8 cellular contexts compared by ENCODE assay signal in genomic region chr6:148947621-148948444, GRCh38.
DNase-seq lines count a peak whose midpoint lies in the region; ATAC-seq and TF ChIP-seq lines count a peak whose summit lies in the region.

No MANE protein-coding gene starts in this region.

- no peak overlapping the region for H3K4me3 Mint-ChIP-seq in CD8-positive, alpha-beta T cell

- no peak overlapping the region for H3K27ac Mint-ChIP-seq in CD8-positive, alpha-beta T cell

- H3K36me3 ChIP-seq in CD8-positive, alpha-beta T cell (ENCODE audit: insufficient read depth, low read length) = no peaks in the 10 kb centered on the region
- no peaks in the 10 kb centered on the region for H3K36me3 ChIP-seq in KMS-11 (ENCODE audit: insufficient read depth)
- H3K36me3 ChIP-seq in Peyer's patch = no peaks in the 10 kb centered on the region
- no peaks in the 10 kb centered on the region for H3K36me3 ChIP-seq in suprapubic skin

- ATAC-seq in CD8-positive, alpha-beta T cell = peak; percentile 94
- ATAC-seq in GM19455 (IDR thresholded peaks at IDR 0.05; ENCODE audit: unreplicated experiment) = peak; percentile 91

- no peak overlapping the region for H3K9ac ChIP-seq in KMS-11

- CTCF ChIA-PET in CD8-positive, alpha-beta T cell (lab: Charles Lee) = interaction anchor here (0.6 to 2.5 kb wide), 8 partner anchors 10 to 484 kb away, joined by 3 to 15 read pairs (median 4); no protein-coding TSS in a partner anchor

- no peaks in the 10 kb centered on the region for H3K36me3 Mint-ChIP-seq in CD8-positive, alpha-beta T cell

- H3K79me2 ChIP-seq in KMS-11 (ENCODE audit: insufficient read depth, low read depth) = no peaks in the 10 kb centered on the region

- H3K4me1 Mint-ChIP-seq in CD8-positive, alpha-beta T cell (ENCODE audit: low read depth) = no peaks in the 10 kb centered on the region

- intact Hi-C loops in CD8-positive, alpha-beta T cell (cut with DNase I, micrococcal nuclease) = loop anchor here (1.0 to 5.0 kb wide), 4 partner anchors 202 to 389 kb away; no protein-coding TSS in a partner anchor

- no peaks in the 10 kb centered on the region for H3K9me3 Mint-ChIP-seq in CD8-positive, alpha-beta T cell

- TF ChIP-seq POLR2A in Peyer's patch (IDR thresholded peaks at IDR 0.05) (no peak), suprapubic skin (IDR thresholded peaks at IDR 0.05) (no peak)

- H3K4me3 ChIP-seq in CD8-positive, alpha-beta T cell (ENCODE audit: low read depth, low read length) = no peak overlapping the region
- no peak overlapping the region for H3K4me3 ChIP-seq in KMS-11 (IDR thresholded peaks at IDR 0.05; ENCODE audit: insufficient read depth, low read depth, low read length)
- no peak overlapping the region for H3K4me3 ChIP-seq in Peyer's patch
- H3K4me3 ChIP-seq in fibroblast of villous mesenchyme (ENCODE audit: low read depth, low read length) = no peak overlapping the region
- H3K4me3 ChIP-seq in suprapubic skin = no peak overlapping the region

- H2AFZ ChIP-seq in KMS-11 (ENCODE audit: low read depth) = no peak overlapping the region

- no peak overlapping the region for H3K27ac ChIP-seq in CD8-positive, alpha-beta T cell (ENCODE audit: low read depth, low read length)
- no peak overlapping the region for H3K27ac ChIP-seq in KMS-11
- no peak overlapping the region for H3K27ac ChIP-seq in Peyer's patch
- no peak overlapping the region for H3K27ac ChIP-seq in suprapubic skin

- WGBS in suprapubic skin = 28% methylated on average over 12 of the region's 12 CpGs

- TF ChIP-seq CTCF in CD8-positive, alpha-beta T cell (IDR thresholded peaks at IDR 0.05) = peak; percentile 74
- TF ChIP-seq CTCF in KMS-11 (conservative IDR thresholded peaks at IDR 0.05; ENCODE audit: low read depth, low read length) (peak; percentile 86), Peyer's patch (IDR thresholded peaks at IDR 0.05) (peak; percentile 73 to 89 (median 78)), fibroblast of villous mesenchyme (IDR thresholded peaks at IDR 0.05; ENCODE audit: insufficient read depth, low read depth, low read length) (peak; percentile 88), suprapubic skin (IDR thresholded peaks at IDR 0.05) (peak; percentile 84 to 85)

- H3K9me3 ChIP-seq in CD8-positive, alpha-beta T cell (ENCODE audit: low read length) = no peaks in the 10 kb centered on the region
- H3K9me3 ChIP-seq in Peyer's patch = no peaks in the 10 kb centered on the region
- H3K9me3 ChIP-seq in suprapubic skin = no peaks in the 10 kb centered on the region

- no peaks in the 10 kb centered on the region for H4K20me1 ChIP-seq in KMS-11 (ENCODE audit: insufficient read depth)

- no peaks in the 10 kb centered on the region for H3K4me1 ChIP-seq in CD8-positive, alpha-beta T cell (ENCODE audit: insufficient read depth, low read length)
- peaks cover 14% of the 10 kb centered on the region for H3K4me1 ChIP-seq in KMS-11 (ENCODE audit: low read depth, poor library complexity, severe bottlenecking)
- H3K4me1 ChIP-seq in Peyer's patch = no peaks in the 10 kb centered on the region
- peaks cover 14% of the 10 kb centered on the region for H3K4me1 ChIP-seq in suprapubic skin

- no peaks in the 10 kb centered on the region for H3K27me3 ChIP-seq in CD8-positive, alpha-beta T cell (ENCODE audit: insufficient read depth, low read length)
- H3K27me3 ChIP-seq in KMS-11 (ENCODE audit: insufficient read depth, low read depth) (no peaks in the 10 kb centered on the region), Peyer's patch (no peaks in the 10 kb centered on the region), suprapubic skin (no peaks in the 10 kb centered on the region)

- peaks cover 4% of the 10 kb centered on the region for H3K27me3 Mint-ChIP-seq in CD8-positive, alpha-beta T cell (ENCODE audit: low read depth)

- POLR2A ChIA-PET in CD8-positive, alpha-beta T cell (lab: Charles Lee) = interaction anchor here (0.6 kb wide), 1 partner anchor 681 kb away, joined by 3 read pairs; no protein-coding TSS in a partner anchor

- H3K4me2 ChIP-seq in KMS-11 = no peak overlapping the region

- DNase-seq in CD8-positive, alpha-beta T cell = peak; percentile 56 to 86 (median 75)
- peak; percentile 74 to 94 (median 89) for DNase-seq in Peyer's patch
- peak; percentile 60 for DNase-seq in activated T-helper 1 cell treated with Interleukin-2 at 50 U/mL for 16 hours (ENCODE audit: low read depth)
- peak; percentile 86 for DNase-seq in fibroblast of villous mesenchyme (ENCODE audit: low read depth)
- peak; percentile 62 for DNase-seq in non-pigmented ciliary epithelial cell (ENCODE audit: low read depth)
- DNase-seq in suprapubic skin (ENCODE audit: low spot score in 2 of 2) = peak; percentile 88

- TF ChIP-seq EP300 in suprapubic skin (IDR thresholded peaks at IDR 0.05) = no peak
